Comparison of ENCODE assay signal across 19 cellular contexts in the genomic region with DNA sequence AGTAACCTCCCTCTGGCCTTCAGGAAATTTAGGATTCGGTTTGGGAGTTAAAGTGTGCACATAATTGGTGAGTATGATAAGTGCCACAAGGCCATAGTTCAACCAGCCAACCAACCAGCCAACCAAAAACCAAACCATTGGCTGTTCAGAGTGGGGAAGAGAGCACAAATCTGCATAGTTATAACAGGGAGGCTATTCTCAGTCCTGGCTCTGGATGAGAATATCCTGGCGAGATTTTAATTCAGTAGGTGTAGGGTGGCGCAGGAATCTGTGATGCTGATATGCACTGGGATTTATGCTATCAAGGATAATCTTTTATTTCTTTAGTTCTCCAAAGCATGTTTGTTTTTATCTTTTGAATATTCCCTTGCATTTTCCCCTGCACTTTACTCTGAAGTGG. TPM values are rescaled to one million over a fixed set of nuclear protein-coding genes. Genes with fewer than 3 reads are reported as not detected.
DNase-seq lines count a peak whose midpoint lies in the region; ATAC-seq and TF ChIP-seq lines count a peak whose summit lies in the region.
"Had no signal": no experiment of that assay in that cellular context is flagged by ENCODE, and none has a peak within 500 bp of the region (broad histone marks: within the 10 kb centered on the region; RNA-seq: fewer than 3 reads in every experiment).

No MANE protein-coding gene starts in this region.

- no peaks in the 10 kb centered on the region for H3K36me3 Mint-ChIP-seq in memory B cell
- H3K36me3 Mint-ChIP-seq: CD4-positive, CD25-positive, alpha-beta regulatory T cell had no signal

- no peak overlapping the region for H3K4me3 ChIP-seq in left ventricle myocardium inferior
- no peak overlapping the region for H3K4me3 ChIP-seq in right atrium auricular region
- H3K4me3 ChIP-seq in Panc1 (ENCODE audit: low read depth in 2 of 2, low read length in 2 of 2) = no peak overlapping the region
- H3K4me3 ChIP-seq in PC-9 = no peak overlapping the region

- H3K79me2 ChIP-seq in PC-9 (ENCODE audit: low read depth) = peaks cover 90% of the 10 kb centered on the region

- H3K27ac ChIP-seq in left ventricle myocardium inferior (replicated peaks) = peak overlapping the region; percentile 23
- H3K27ac ChIP-seq in right atrium auricular region = no peak overlapping the region
- no peak overlapping the region for H3K27ac ChIP-seq in Panc1 (ENCODE audit: low read length)
- H3K27ac ChIP-seq in PC-9 = no peak overlapping the region

- in situ Hi-C loops in Panc1 (cut with HindIII; ENCODE audit: low pct_unique_long_range_greater_than_20kb, low sequenced_read_pairs) = no loop called here

- BruUV-seq in Panc1 (replicated peaks; lab: Mats Ljungman, UMichigan) = no TSS peak
- BruUV-seq in PC-9 (replicated peaks; lab: Mats Ljungman, UMichigan) = no TSS peak

- peaks cover 51% of the 10 kb centered on the region for H3K4me1 Mint-ChIP-seq in memory B cell

- H3K27ac Mint-ChIP-seq in memory B cell = peak overlapping the region; percentile 51

- CTCF ChIA-PET in Panc1 (lab: Charles Lee) = no interaction called here
- CTCF ChIA-PET in PC-9 (lab: Charles Lee) = no interaction called here

- no peak overlapping the region for H2AFZ ChIP-seq in PC-9

- no peak overlapping the region for H3K4me3 Mint-ChIP-seq in memory B cell
- H3K4me3 Mint-ChIP-seq: CD4-positive, CD25-positive, alpha-beta regulatory T cell had no signal

- no peaks in the 10 kb centered on the region; the same call in 1 of the 2 replicates for H3F3A ChIP-seq in PC-9 (ENCODE audit: insufficient read depth, low read depth)

- intact Hi-C loops in left ventricle myocardium inferior (cut with micrococcal nuclease) (no loop called here), Panc1 (cut with micrococcal nuclease; ENCODE audit: unreplicated experiment) (no loop called here), PC-9 (cut with micrococcal nuclease; ENCODE audit: unreplicated experiment) (no loop called here)

- H3K9me2 ChIP-seq in PC-9 (ENCODE audit: insufficient read depth) = no peaks in the 10 kb centered on the region
- H3K9me2 ChIP-seq: SK-N-SH had no signal

- no peak overlapping the region for H3K4me2 ChIP-seq in PC-9
- H3K4me2 ChIP-seq: SK-N-SH had no signal

- no peak for TF ChIP-seq POLR2A in erythroblast (IDR thresholded peaks at IDR 0.05; ENCODE audit: low read length)

- DNase-seq in left ventricle myocardium inferior (no peak), right atrium auricular region (ENCODE audit: low spot score) (no peak), Panc1 (ENCODE audit: low read depth, low spot score) (no peak), memory B cell (ENCODE audit: low spot score in 2 of 2) (no peak), erythroblast (lab: John Stamatoyannopoulos, UW) (no peak), PC-9 (no peak)
- DNase-seq: CD4-positive, CD25-positive, alpha-beta regulatory T cell; COR-L47; DMS79; H7; KBM-7; NCI-H1092 treated with DMSO at 0.1 percent for 48 hours; NCI-H1436 treated with DMSO at 0.1 percent for 48 hours; NCI-H2029; NCI-H2227 treated with DMSO at 0.1 percent for 48 hours; NCI-H510A; SHP77 treated with DMSO at 0.1 percent for 48 hours; SK-N-SH had no signal

- H3K9me3 ChIP-seq in left ventricle myocardium inferior (replicated peaks) (no peaks in the 10 kb centered on the region), right atrium auricular region (no peaks in the 10 kb centered on the region), Panc1 (ENCODE audit: control insufficient read depth, insufficient read depth, low read depth, low read length) (no peaks in the 10 kb centered on the region; the same call in 1 of the 2 replicates), PC-9 (ENCODE audit: insufficient read depth, low read depth) (no peaks in the 10 kb centered on the region; the same call in 1 of the 2 replicates)
- H3K9me3 ChIP-seq: SK-N-SH had no signal

- H3K27me3 ChIP-seq in left ventricle myocardium inferior (ENCODE audit: low read depth) (no peaks in the 10 kb centered on the region), right atrium auricular region (no peaks in the 10 kb centered on the region), Panc1 (ENCODE audit: control insufficient read depth, insufficient read depth, low read length) (no peaks in the 10 kb centered on the region), PC-9 (ENCODE audit: insufficient read depth, low read depth) (no peaks in the 10 kb centered on the region)

- TF ChIP-seq CTCF in left ventricle myocardium inferior (IDR thresholded peaks at IDR 0.05; ENCODE audit: borderline replicate concordance) (no peak), right atrium auricular region (IDR thresholded peaks at IDR 0.05) (no peak), Panc1 (IDR thresholded peaks at IDR 0.05) (no peak), PC-9 (conservative IDR thresholded peaks at IDR 0.05) (no peak)

- POLR2A ChIA-PET in Panc1 (lab: Charles Lee) (no interaction called here), PC-9 (lab: Charles Lee; ENCODE audit: unreplicated experiment) (no interaction called here)

- peaks cover 88% of the 10 kb centered on the region for H3K4me1 ChIP-seq in left ventricle myocardium inferior
- peaks cover 0 to 32% of the 10 kb centered on the region in 2 donors for H3K4me1 ChIP-seq in right atrium auricular region
- peaks cover 5% of the 10 kb centered on the region for H3K4me1 ChIP-seq in Panc1 (ENCODE audit: control insufficient read depth, insufficient read depth, low read length)
- H3K4me1 ChIP-seq in PC-9 (replicated peaks; ENCODE audit: insufficient read depth) = 0 out of 2 replicates have a peak, but pooled peaks cover 5% of the 10 kb centered on the region

- no peaks in the 10 kb centered on the region for H3K27me3 Mint-ChIP-seq in memory B cell
- H3K27me3 Mint-ChIP-seq: CD4-positive, CD25-positive, alpha-beta regulatory T cell had no signal

- ATAC-seq in Panc1 (peak; percentile 48), memory B cell (ENCODE audit: low read depth) (no peak), GM19467 (IDR thresholded peaks at IDR 0.05; ENCODE audit: unreplicated experiment) (no peak)

- H4K20me1 ChIP-seq in PC-9 (ENCODE audit: insufficient read depth) = no peaks in the 10 kb centered on the region

- H3K9me3 Mint-ChIP-seq in memory B cell = no peaks in the 10 kb centered on the region
- H3K9me3 Mint-ChIP-seq: CD4-positive, CD25-positive, alpha-beta regulatory T cell had no signal

- H3K36me3 ChIP-seq in left ventricle myocardium inferior (no peaks in the 10 kb centered on the region), right atrium auricular region (no peaks in the 10 kb centered on the region), Panc1 (ENCODE audit: control insufficient read depth, insufficient read depth, low read length) (no peaks in the 10 kb centered on the region), PC-9 (ENCODE audit: low read depth) (peaks cover 4% of the 10 kb centered on the region)

RNA-seq across cellular contexts. Expression of gene AKAP13, which starts 49.1 kb away (rescaled TPM):
- total RNA-seq in left ventricle myocardium inferior = 331 TPM
- 100 to 1,000 TPM; 293 to 339 TPM for total RNA-seq in right atrium auricular region
- 94.2 TPM for total RNA-seq in Panc1 (2021; ENCODE audit: unreplicated experiment)
- polyA plus RNA-seq in Panc1 (2012; ENCODE audit: insufficient read length) = 45.1 TPM
- 78.3 and 82.5 TPM in 2 replicates for total RNA-seq in PC-9 (2021)
